In the genomic region with DNA sequence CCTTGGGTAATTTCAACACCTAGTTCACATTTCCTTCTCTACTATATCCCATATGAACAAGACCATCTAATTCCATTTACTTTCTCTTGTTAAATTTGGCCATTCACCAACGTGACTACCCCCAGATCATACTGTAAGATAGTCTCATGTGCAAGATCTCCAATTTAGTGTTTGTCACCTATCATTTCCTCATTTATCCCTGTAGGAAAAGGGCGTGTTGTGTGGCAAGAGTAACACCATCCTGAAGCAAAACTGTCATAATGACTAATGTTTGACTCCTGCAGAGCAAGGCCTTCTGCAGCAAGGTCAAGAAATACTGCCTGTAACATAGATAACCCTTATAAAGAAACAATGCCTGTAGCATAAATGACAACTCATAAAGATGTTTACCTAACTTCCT, we compare ENCODE assay signal across 16 cellular contexts. TPM values are rescaled to one million over a fixed set of nuclear protein-coding genes. Genes with fewer than 3 reads are reported as not detected.
DNase-seq lines count a peak whose midpoint lies in the region; ATAC-seq, FAIRE-seq and TF ChIP-seq lines count a peak whose summit lies in the region.
"Had no signal": no experiment of that assay in that cellular context is flagged by ENCODE, and none has a peak within 500 bp of the region (broad histone marks: within the 10 kb centered on the region; RNA-seq: fewer than 3 reads in every experiment).

No MANE protein-coding gene starts in this region.

- ATAC-seq in activated T-cell treated with anti-CD3 and anti-CD28 coated beads, Interleukin-2, amount 50 U/mL, for 72 hours (replicated peaks in 1 of 2): no peak
- ATAC-seq in activated T-cell treated with anti-CD3 and anti-CD28 coated beads, Interleukin-2, amount 50 U/mL, for 4 hours: no peak
- peak; percentile 37 for ATAC-seq in left colon
- ATAC-seq in right lobe of liver: no peak
- ATAC-seq: GM23338, HCT116 had no signal

- H3K9me3 Mint-ChIP-seq in activated T-cell treated with anti-CD3 and anti-CD28 coated beads, Interleukin-2, amount 50 U/mL, for 72 hours: no peaks in the 10 kb centered on the region
- no peaks in the 10 kb centered on the region for H3K9me3 Mint-ChIP-seq in activated T-cell treated with anti-CD3 and anti-CD28 coated beads, Interleukin-2, amount 50 U/mL, for 4 hours
- H3K9me3 Mint-ChIP-seq: CD4-positive, alpha-beta memory T cell; GM23338; H9 had no signal

- intact Hi-C loops in left colon (cut with DNase I, micrococcal nuclease): no loop called here
- intact Hi-C loops in right lobe of liver (cut with DNase I): no loop called here

- peaks cover 11 to 29% of the 10 kb centered on the region in 2 donors for H3K36me3 Mint-ChIP-seq in activated T-cell treated with anti-CD3 and anti-CD28 coated beads, Interleukin-2, amount 50 U/mL, for 72 hours (ENCODE audit: insufficient read depth in 2 of 2)
- peaks cover 70% of the 10 kb centered on the region for H3K36me3 Mint-ChIP-seq in activated T-cell treated with anti-CD3 and anti-CD28 coated beads, Interleukin-2, amount 50 U/mL, for 4 hours (ENCODE audit: insufficient read depth)

- H3K27ac ChIP-seq in coronary artery (no peak overlapping the region), right lobe of liver (no peak overlapping the region)

- peak; percentile 52 for FAIRE-seq in GM12891 (lab: Jason Lieb, UNC)
- FAIRE-seq: GM19239 had no signal

- 100% methylated on average over 2 of the region's 2 CpGs for WGBS in right lobe of liver (ENCODE audit: insufficient coverage, low coverage, low lambda C conversion rate, missing lambda C conversion rate)

- no peak overlapping the region for H3K4me3 Mint-ChIP-seq in activated T-cell treated with anti-CD3 and anti-CD28 coated beads, Interleukin-2, amount 50 U/mL, for 72 hours
- no peak overlapping the region for H3K4me3 Mint-ChIP-seq in activated T-cell treated with anti-CD3 and anti-CD28 coated beads, Interleukin-2, amount 50 U/mL, for 4 hours
- H3K4me3 Mint-ChIP-seq: CD4-positive, alpha-beta memory T cell; GM23338; H9 had no signal

- H3K9me3 ChIP-seq in right lobe of liver: no peaks in the 10 kb centered on the region

- H3K4me1 ChIP-seq in right lobe of liver: no peaks in the 10 kb centered on the region

- no peak for TF ChIP-seq POLR2A in GM12891 (IDR thresholded peaks at IDR 0.05; ENCODE audit: low read depth, low read length)
- no peak for TF ChIP-seq POLR2A in NB4 (IDR thresholded peaks at IDR 0.05; ENCODE audit: extremely low read depth, insufficient read length)
- no peak for TF ChIP-seq POLR2A in right lobe of liver (IDR thresholded peaks at IDR 0.05)

- no peaks in the 10 kb centered on the region for H3K27me3 ChIP-seq in right lobe of liver

- H3K36me3 ChIP-seq in right lobe of liver: peaks cover 0 to 26% (median under 1%) of the 10 kb centered on the region in 4 donors

- peaks cover 4% of the 10 kb centered on the region for H3K4me1 Mint-ChIP-seq in activated T-cell treated with anti-CD3 and anti-CD28 coated beads, Interleukin-2, amount 50 U/mL, for 72 hours (ENCODE audit: low read depth)
- no peaks in the 10 kb centered on the region for H3K4me1 Mint-ChIP-seq in activated T-cell treated with anti-CD3 and anti-CD28 coated beads, Interleukin-2, amount 50 U/mL, for 4 hours (ENCODE audit: low read depth)
- H3K4me1 Mint-ChIP-seq: GM23338, H9 had no signal

- H3K27me3 Mint-ChIP-seq in activated T-cell treated with anti-CD3 and anti-CD28 coated beads, Interleukin-2, amount 50 U/mL, for 72 hours (ENCODE audit: low read depth): no peaks in the 10 kb centered on the region
- no peaks in the 10 kb centered on the region for H3K27me3 Mint-ChIP-seq in activated T-cell treated with anti-CD3 and anti-CD28 coated beads, Interleukin-2, amount 50 U/mL, for 4 hours (ENCODE audit: low read depth)
- H3K27me3 Mint-ChIP-seq: CD4-positive, alpha-beta memory T cell had no signal

- no peak for DNase-seq in activated T-cell treated with anti-CD3 and anti-CD28 coated beads, Interleukin-2, amount 50 U/mL, for 72 hours
- no peak for DNase-seq in activated T-cell treated with anti-CD3 and anti-CD28 coated beads, Interleukin-2, amount 50 U/mL, for 4 hours
- no peak for DNase-seq in GM12891 (ENCODE audit: insufficient read length, low spot score)
- DNase-seq in NB4 (ENCODE audit: low read depth): peak; percentile 14
- DNase-seq in left colon: no peak
- DNase-seq in coronary artery (ENCODE audit: low spot score): no peak
- no peak for DNase-seq in right lobe of liver
- DNase-seq: C1 segment of cervical spinal cord; CD4-positive, alpha-beta memory T cell; COR-L47; DMS153; DND-41; H9 had no signal

- TF ChIP-seq CTCF in NB4 (IDR thresholded peaks at IDR 0.05; ENCODE audit: low read depth, low read length) (no peak), coronary artery (IDR thresholded peaks at IDR 0.05) (no peak), right lobe of liver (IDR thresholded peaks at IDR 0.05) (no peak)

- H3K4me3 ChIP-seq in NB4 (ENCODE audit: low read depth, low read length) (no peak overlapping the region), coronary artery (no peak overlapping the region), right lobe of liver (no peak overlapping the region)
- H3K4me3 ChIP-seq: GM23338 had no signal

- H3K27ac Mint-ChIP-seq in activated T-cell treated with anti-CD3 and anti-CD28 coated beads, Interleukin-2, amount 50 U/mL, for 72 hours: peak overlapping the region; percentile 12
- H3K27ac Mint-ChIP-seq: GM23338, H9 had no signal

TF ChIP-seq in GM12891, 5 proteins besides CTCF, POLR2A, EP300 and RAD21:
- TF ChIP-seq POU2F2 (IDR thresholded peaks at IDR 0.05; ENCODE audit: low read depth, low read length) (no peak), SPI1 (IDR thresholded peaks at IDR 0.05; ENCODE audit: low read depth, low read length) (no peak), POLR2AphosphoS5 (IDR thresholded peaks at IDR 0.05; ENCODE audit: low read depth, low read length) (no peak), TAF1 (IDR thresholded peaks at IDR 0.05; ENCODE audit: low read depth, low read length) (no peak), PAX5 (IDR thresholded peaks at IDR 0.05; ENCODE audit: insufficient read depth, low read length, severe bottlenecking) (no peak)

RNA-seq across cellular contexts. Expression of a gene that starts 51.3 kb away (rescaled TPM):
- 10 to 100 TPM; 35.0 to 45.0 TPM for total RNA-seq in activated T-cell treated with anti-CD3 and anti-CD28 coated beads, Interleukin-2, amount 50 U/mL, for 72 hours
- total RNA-seq in activated T-cell treated with anti-CD3 and anti-CD28 coated beads, Interleukin-2, amount 50 U/mL, for 4 hours: 10 to 100 TPM; 36.0 to 37.4 (median 36.5) TPM
- 24.3 TPM for polyA plus RNA-seq in GM12891 (2012; ENCODE audit: low read depth, missing spikeins)
- total RNA-seq in left colon (10 to 100 TPM; 53.0 to 62.3 TPM), right lobe of liver (10 to 100 TPM; 16.0 to 35.8 (median 19.8) TPM)
